ENCODE assay signal across 28 cellular contexts in genomic region chr6:25156123-25156522, GRCh38.
DNase-seq lines count a peak whose midpoint lies in the region; ATAC-seq and TF ChIP-seq lines count a peak whose summit lies in the region.
"Had no signal": no experiment of that assay in that cellular context is flagged by ENCODE, and none has a peak within 500 bp of the region (broad histone marks: within the 10 kb centered on the region; RNA-seq: fewer than 3 reads in every experiment).

No MANE protein-coding gene starts in this region.

- TF ChIP-seq CTCF in AG10803 (conservative IDR thresholded peaks at IDR 0.05; ENCODE audit: low read length), result no peak
- TF ChIP-seq CTCF in VCaP (conservative IDR thresholded peaks at IDR 0.05), result no peak
- TF ChIP-seq CTCF in left lung (IDR thresholded peaks at IDR 0.05), result no peak

- H3K9me3 ChIP-seq in left lung, result peaks cover 0 to 26% of the 10 kb centered on the region in 2 donors

- H3K36me3 ChIP-seq in left lung, result peaks cover 0 to 5% of the 10 kb centered on the region in 2 donors
- H3K36me3 ChIP-seq: left ventricle myocardium inferior had no signal

- intact Hi-C loops in left lung (cut with DNase I), result no loop called here

- H3K27me3 ChIP-seq in left lung, result no peaks in the 10 kb centered on the region
- H3K27me3 ChIP-seq: tibial artery had no signal

- peaks cover 0 to 5% of the 10 kb centered on the region in 2 donors for H3K4me1 ChIP-seq in left lung
- H3K4me1 ChIP-seq: left ventricle myocardium inferior had no signal

- H3K4me3 ChIP-seq in AG10803 (ENCODE audit: low read length) (no peak overlapping the region), left lung (no peak overlapping the region)
- H3K4me3 ChIP-seq: left ventricle myocardium inferior, tibial artery had no signal

- H3K27ac ChIP-seq in VCaP (peak overlapping the region; percentile 93; the same call in 1 of the 2 replicates), left lung (no peak overlapping the region), caudate nucleus (ENCODE audit: low read depth, low read length) (no peak overlapping the region)
- H3K27ac ChIP-seq: HL-60, left ventricle myocardium inferior, tibial artery had no signal

- DNase-seq in AG10803 (ENCODE audit: low read depth) (peak; percentile 40), EL (peak; percentile 48), left lung (no peak), caudate nucleus (lab: John Stamatoyannopoulos, UW) (no peak), OCI-M1 (lab: John Stamatoyannopoulos, UW) (no peak)
- DNase-seq: ACHN; activated CD4-positive, alpha-beta T cell treated with anti-CD3 and anti-CD28 coated beads for 1 hour; activated CD8-positive, alpha-beta memory T cell treated with anti-CD3 and anti-CD28 coated beads for 24 hours; activated gamma-delta T cell; C1 segment of cervical spinal cord; Calu3; cerebellar nuclear complex; DMS79 treated with DMSO at 0.1 percent for 48 hours; Karpas-422; left ventricle myocardium inferior; naive B cell; NCI-H1105; NCI-H1930; NCI-H526; NK-92 treated with Interleukin-12 subunit alpha and Interleukin-12 subunit beta, amount 100 ng/mL, for 24 hours; SHP77; stimulated activated naive CD8-positive, alpha-beta T cell treated with anti-CD3 and anti-CD28 coated beads, Interleukin-15, amount 100 ng/mL, for 72 hours; tibial artery had no signal

- ATAC-seq in left lung, result peak; percentile 3
- no peak for ATAC-seq in GM19351 (IDR thresholded peaks at IDR 0.05; ENCODE audit: unreplicated experiment)
- ATAC-seq: HCT116, Panc1 had no signal

Comparison
In these comparisons a context has a peak if more than half of its experiments do, and no peak if none do; other contexts are left out.
1. DNase-seq: peak in AG10803 (single experiment) and EL (single experiment); none in left lung (0 of 2), caudate nucleus (0 of 61) and OCI-M1 (single experiment).